28 cellular contexts compared by ENCODE assay signal in genomic region chr11:126965331-126965730, GRCh38. TPM values are rescaled to one million over a fixed set of nuclear protein-coding genes. Genes with fewer than 3 reads are reported as not detected.
"Had no signal": no experiment of that assay in that cellular context is flagged by ENCODE, and none has a peak within 500 bp of the region (broad histone marks: within the 10 kb centered on the region; RNA-seq: fewer than 3 reads in every experiment).

No MANE protein-coding gene starts in this region.

- H3K36me3 ChIP-seq: stomach, suprapubic skin, thoracic aorta, thyroid gland, tibial artery, tibial nerve, transverse colon, upper lobe of left lung, upper lobe of right lung, uterus, vagina had no signal

- ATAC-seq: stimulated activated effector memory CD8-positive, alpha-beta T cell treated with anti-CD3 and anti-CD28 coated beads, Interleukin-12 subunit alpha, Interleukin-12 subunit beta, amount 100 ng/mL, for 72 hours; stimulated activated memory B cell treated with anti-CD40 and anti-IgM and Interleukin-4, amounts not matched to agents 10 μg/mL and 1 μg/mL and 100 μg/mL, for 72 hours; stimulated activated naive B cell treated with anti-CD40 and anti-IgM and Interleukin-4, amounts not matched to agents 10 μg/mL and 1 μg/mL and 100 μg/mL, for 72 hours; stimulated activated naive CD8-positive, alpha-beta T cell treated with anti-CD3 and anti-CD28 coated beads, Interleukin-15, amount 100 ng/mL, for 72 hours; stimulated activated naive CD8-positive, alpha-beta T cell treated with anti-CD3 and anti-CD28 coated beads, Interleukin-15, Interleukin-2, amounts not matched to agents 100 U/mL and 50 U/mL, for 24 hours; upper lobe of right lung had no signal

- FAIRE-seq: urothelium cell line had no signal

- H3K27me3 ChIP-seq: testis, thyroid gland, upper lobe of left lung, upper lobe of right lung, uterus, vagina had no signal

- H3K4me3 ChIP-seq: stomach, suprapubic skin, testis, thoracic aorta, thyroid gland, tibial artery, tibial nerve, transverse colon, upper lobe of left lung, upper lobe of right lung, uterus, vagina had no signal

- H3K27ac ChIP-seq: stomach, suprapubic skin, testis, thoracic aorta, thyroid gland, tibial artery, tibial nerve, transverse colon, upper lobe of left lung, upper lobe of right lung, uterus, vagina had no signal

- DNase-seq: stimulated activated CD4-positive, alpha-beta T cell treated with anti-CD3 and anti-CD28 coated beads, Interleukin-2, amount 100 ng/mL, for 48 hours; stimulated activated CD4-positive, alpha-beta T cell treated with anti-CD3 and anti-CD28 coated beads, Interleukin-4, amount 100 ng/mL, for 1 hour; stimulated activated CD4-positive, alpha-beta T cell treated with anti-CD3 and anti-CD28 coated beads, Interleukin-4, amount 100 ng/mL, for 24 hours; stimulated activated CD4-positive, alpha-beta T cell treated with anti-CD3 and anti-CD28 coated beads, Interleukin-4, amount 100 ng/mL, for 4 hours; stimulated activated CD8-positive, alpha-beta memory T cell treated with anti-CD3 and anti-CD28 coated beads, Interleukin-4, amount 100 ng/mL, for 48 hours; stimulated activated naive B cell treated with anti-CD40 and anti-IgM and Interleukin-4, amounts not matched to agents 10 μg/mL and 1 μg/mL and 100 μg/mL, for 72 hours; stimulated activated naive CD4-positive, alpha-beta T cell; stimulated activated naive CD4-positive, alpha-beta T cell treated with Interleukin-2 at 50 U/mL for 16 hours; stimulated activated naive CD8-positive, alpha-beta T cell treated with anti-CD3 and anti-CD28 coated beads, Interleukin-15, amount 100 ng/mL, for 72 hours; stimulated activated naive CD8-positive, alpha-beta T cell treated with anti-CD3 and anti-CD28 coated beads, Interleukin-15, Interleukin-2, amounts not matched to agents 100 U/mL and 50 U/mL, for 24 hours; stomach; substantia nigra; testis; thyroid gland; tibial artery; transverse colon; upper lobe of left lung; upper lobe of right lung; uterus had no signal

- H3K9me3 ChIP-seq: stomach, suprapubic skin, testis, thoracic aorta, thyroid gland, tibial artery, tibial nerve, transverse colon, upper lobe of left lung, upper lobe of right lung, uterus, vagina had no signal

- H3K4me1 ChIP-seq: stomach, suprapubic skin, testis, thyroid gland, tibial artery, upper lobe of left lung, upper lobe of right lung, uterus, vagina had no signal

RNA-seq across cellular contexts. Expression of gene KIRREL3, which starts 35.2 kb away (rescaled TPM):
- total RNA-seq: subcutaneous adipose tissue, thoracic aorta, tibial nerve, upper lobe of right lung, ureter, vagina had no signal
